ENCODE assay signal across 17 cellular contexts in genomic region chr17:82014432-82014831, GRCh38. TPM values are rescaled to one million over a fixed set of nuclear protein-coding genes. Genes with fewer than 3 reads are reported as not detected.
DNase-seq lines count a peak whose midpoint lies in the region; ATAC-seq and TF ChIP-seq lines count a peak whose summit lies in the region.
"Had no signal": no experiment of that assay in that cellular context is flagged by ENCODE, and none has a peak within 500 bp of the region (broad histone marks: within the 10 kb centered on the region; RNA-seq: fewer than 3 reads in every experiment).

No MANE protein-coding gene starts in this region.

- peaks cover 18% of the 10 kb centered on the region for H3K4me1 ChIP-seq in lower lobe of right lung
- H3K4me1 ChIP-seq: SJSA1 had no signal

- no peak for DNase-seq in stimulated activated naive CD8-positive, alpha-beta T cell treated with anti-CD3 and anti-CD28 coated beads, Interleukin-15, amount 100 ng/mL, for 72 hours
- DNase-seq in stimulated activated naive CD8-positive, alpha-beta T cell treated with anti-CD3 and anti-CD28 coated beads, Interleukin-15, Interleukin-2, amounts not matched to agents 100 U/mL and 50 U/mL, for 24 hours = no peak
- DNase-seq in SW480 (ENCODE audit: low spot score) = peak; percentile 67
- no peak for DNase-seq in lower lobe of right lung
- no peak for DNase-seq in T1000 (lab: John Stamatoyannopoulos, UW)
- DNase-seq in HEK293T (ENCODE audit: extremely low spot score) = no peak
- DNase-seq: activated CD4-positive, alpha-beta T cell treated with anti-CD3 and anti-CD28 coated beads for 36 hours; activated naive CD8-positive, alpha-beta T cell treated with anti-CD3 and anti-CD28 coated beads, Interleukin-2, amount 50 U/mL, for 24 hours; KG1; NCI-H2029; NCI-H524 treated with DMSO at 0.1 percent for 48 hours; T-helper 9 cell had no signal

- peak overlapping the region; percentile 80 for H3K27ac ChIP-seq in lower lobe of right lung
- H3K27ac ChIP-seq: SJSA1 had no signal

- TF ChIP-seq CTCF in lower lobe of right lung (IDR thresholded peaks at IDR 0.05) = no peak

- H3K9me3 ChIP-seq in lower lobe of right lung = no peaks in the 10 kb centered on the region
- H3K9me3 ChIP-seq: SJSA1, thoracic aorta had no signal

- no peak overlapping the region for H3K4me3 Mint-ChIP-seq in stimulated activated naive CD8-positive, alpha-beta T cell treated with anti-CD3 and anti-CD28 coated beads, Interleukin-15, amount 100 ng/mL, for 72 hours
- H3K4me3 Mint-ChIP-seq: activated CD4-positive, alpha-beta T cell treated with anti-CD3 and anti-CD28 coated beads for 36 hours; activated naive CD8-positive, alpha-beta T cell treated with anti-CD3 and anti-CD28 coated beads, Interleukin-2, amount 50 U/mL, for 24 hours; dendritic cell treated with granulocyte-macrophage colony-stimulating factor and Interleukin-4, amounts not matched to agents 40 ng/mL and 50 ng/mL, for 4 days had no signal

- peak overlapping the region; percentile 31 for H3K4me3 ChIP-seq in lower lobe of right lung
- H3K4me3 ChIP-seq: SJSA1, thoracic aorta had no signal

- H3K9me3 Mint-ChIP-seq in stimulated activated naive CD8-positive, alpha-beta T cell treated with anti-CD3 and anti-CD28 coated beads, Interleukin-15, amount 100 ng/mL, for 72 hours = no peaks in the 10 kb centered on the region
- H3K9me3 Mint-ChIP-seq: activated naive CD8-positive, alpha-beta T cell treated with anti-CD3 and anti-CD28 coated beads, Interleukin-2, amount 50 U/mL, for 24 hours; brain; dendritic cell treated with granulocyte-macrophage colony-stimulating factor and Interleukin-4, amounts not matched to agents 40 ng/mL and 50 ng/mL, for 4 days had no signal

- POLR2A ChIA-PET in HEK293T (lab: Yijun Ruan, JAX) = no interaction called here

- H3K27me3 ChIP-seq in lower lobe of right lung (ENCODE audit: low read depth) = no peaks in the 10 kb centered on the region
- H3K27me3 ChIP-seq: SJSA1 had no signal

- peaks cover 10% of the 10 kb centered on the region for H3K36me3 ChIP-seq in lower lobe of right lung
- H3K36me3 ChIP-seq: thoracic aorta had no signal

- H3K27me3 Mint-ChIP-seq in stimulated activated naive CD8-positive, alpha-beta T cell treated with anti-CD3 and anti-CD28 coated beads, Interleukin-15, amount 100 ng/mL, for 72 hours = no peaks in the 10 kb centered on the region
- H3K27me3 Mint-ChIP-seq: activated CD4-positive, alpha-beta T cell treated with anti-CD3 and anti-CD28 coated beads for 36 hours; activated naive CD8-positive, alpha-beta T cell treated with anti-CD3 and anti-CD28 coated beads, Interleukin-2, amount 50 U/mL, for 24 hours; brain; dendritic cell treated with granulocyte-macrophage colony-stimulating factor and Interleukin-4, amounts not matched to agents 40 ng/mL and 50 ng/mL, for 4 days had no signal

- intact Hi-C loops in lower lobe of right lung (cut with DNase I) = no loop called here

- no peak overlapping the region for H3K27ac Mint-ChIP-seq in stimulated activated naive CD8-positive, alpha-beta T cell treated with anti-CD3 and anti-CD28 coated beads, Interleukin-15, amount 100 ng/mL, for 72 hours
- H3K27ac Mint-ChIP-seq: activated CD4-positive, alpha-beta T cell treated with anti-CD3 and anti-CD28 coated beads for 36 hours; activated naive CD8-positive, alpha-beta T cell treated with anti-CD3 and anti-CD28 coated beads, Interleukin-2, amount 50 U/mL, for 24 hours; dendritic cell treated with granulocyte-macrophage colony-stimulating factor and Interleukin-4, amounts not matched to agents 40 ng/mL and 50 ng/mL, for 4 days had no signal

- CTCF ChIA-PET in HEK293T (lab: Yijun Ruan, JAX) = no interaction called here

- H3K4me1 Mint-ChIP-seq in stimulated activated naive CD8-positive, alpha-beta T cell treated with anti-CD3 and anti-CD28 coated beads, Interleukin-15, amount 100 ng/mL, for 72 hours = peaks cover 16% of the 10 kb centered on the region
- H3K4me1 Mint-ChIP-seq: activated CD4-positive, alpha-beta T cell treated with anti-CD3 and anti-CD28 coated beads for 36 hours had no signal

- peak; percentile 2 for ATAC-seq in stimulated activated naive CD8-positive, alpha-beta T cell treated with anti-CD3 and anti-CD28 coated beads, Interleukin-15, amount 100 ng/mL, for 72 hours
- ATAC-seq in stimulated activated naive CD8-positive, alpha-beta T cell treated with anti-CD3 and anti-CD28 coated beads, Interleukin-15, Interleukin-2, amounts not matched to agents 100 U/mL and 50 U/mL, for 24 hours = no peak
- ATAC-seq in lower lobe of right lung (peak; percentile 29 to 34), HG03460 (IDR thresholded peaks at IDR 0.05; ENCODE audit: unreplicated experiment) (no peak)
- ATAC-seq: activated CD4-positive, alpha-beta T cell treated with anti-CD3 and anti-CD28 coated beads for 36 hours; activated naive CD8-positive, alpha-beta T cell treated with anti-CD3 and anti-CD28 coated beads, Interleukin-2, amount 50 U/mL, for 24 hours had no signal

TF ChIP-seq in HEK293T, 16 proteins besides CTCF, POLR2A, EP300 and RAD21:
- TF ChIP-seq NFRKB (IDR thresholded peaks at IDR 0.05) (no peak), FOXA1 (IDR thresholded peaks at IDR 0.05) (no peak), L3MBTL2 (conservative IDR thresholded peaks at IDR 0.05) (no peak), SP1 (IDR thresholded peaks at IDR 0.05) (no peak), FOXK2 (IDR thresholded peaks at IDR 0.05) (no peak), SUZ12 (IDR thresholded peaks at IDR 0.05) (no peak), PKNOX1 (IDR thresholded peaks at IDR 0.05) (no peak), ARNT (IDR thresholded peaks at IDR 0.05) (no peak), FOXM1 (IDR thresholded peaks at IDR 0.05; ENCODE audit: borderline replicate concordance) (no peak), BHLHE40 (IDR thresholded peaks at IDR 0.05; ENCODE audit: borderline replicate concordance) (no peak), HDGF (IDR thresholded peaks at IDR 0.05; ENCODE audit: borderline replicate concordance) (no peak), ZNF384 (IDR thresholded peaks at IDR 0.05) (no peak), CTBP1 (IDR thresholded peaks at IDR 0.05; ENCODE audit: borderline replicate concordance) (no peak), TARDBP (IDR thresholded peaks at IDR 0.05) (no peak), ELF4 (IDR thresholded peaks at IDR 0.05) (no peak), LEF1 (IDR thresholded peaks at IDR 0.05; ENCODE audit: borderline replicate concordance) (no peak)

RNA-seq across cellular contexts. Expression of gene CENPX, which starts 8.2 kb away (rescaled TPM):
- 43.8 TPM for total RNA-seq in lower lobe of right lung

RNA-seq across cellular contexts. Expression of gene LRRC45, which starts 8.7 kb away (rescaled TPM):
- total RNA-seq in lower lobe of right lung = 17.3 TPM

RNA-seq across cellular contexts. Expression of gene RAC3, which starts 17.0 kb away (rescaled TPM):
- total RNA-seq in lower lobe of right lung = 2.8 TPM

RNA-seq across cellular contexts. Expression of gene DCXR, which starts 23.1 kb away (rescaled TPM):
- total RNA-seq in lower lobe of right lung = 133 TPM

RNA-seq across cellular contexts. Expression of gene ASPSCR1, which starts 37.0 kb away (rescaled TPM):
- 45.3 TPM for total RNA-seq in lower lobe of right lung

Comparison
In these comparisons a context has a peak if more than half of its experiments do, and no peak if none do; other contexts are left out.
1. ATAC-seq: peak in stimulated activated naive CD8-positive, alpha-beta T cell treated with anti-CD3 and anti-CD28 coated beads, Interleukin-15, amount 100 ng/mL, for 72 hours (single experiment) and lower lobe of right lung (2 of 2); none in stimulated activated naive CD8-positive, alpha-beta T cell treated with anti-CD3 and anti-CD28 coated beads, Interleukin-15, Interleukin-2, amounts not matched to agents 100 U/mL and 50 U/mL, for 24 hours (single experiment) and HG03460 (single experiment).